ENCODE assay signal across 8 cellular contexts in genomic region chr17:44070455-44071197, GRCh38.
DNase-seq lines count a peak whose midpoint lies in the region; ATAC-seq and TF ChIP-seq lines count a peak whose summit lies in the region.

A gene with protein sequence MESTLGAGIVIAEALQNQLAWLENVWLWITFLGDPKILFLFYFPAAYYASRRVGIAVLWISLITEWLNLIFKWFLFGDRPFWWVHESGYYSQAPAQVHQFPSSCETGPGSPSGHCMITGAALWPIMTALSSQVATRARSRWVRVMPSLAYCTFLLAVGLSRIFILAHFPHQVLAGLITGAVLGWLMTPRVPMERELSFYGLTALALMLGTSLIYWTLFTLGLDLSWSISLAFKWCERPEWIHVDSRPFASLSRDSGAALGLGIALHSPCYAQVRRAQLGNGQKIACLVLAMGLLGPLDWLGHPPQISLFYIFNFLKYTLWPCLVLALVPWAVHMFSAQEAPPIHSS (plus strand): TSS chr17:44070735. CDS start chr17:44070966, 231 bp downstream.

- peak; percentile 66 for ATAC-seq in HG03439 (IDR thresholded peaks at IDR 0.05; ENCODE audit: unreplicated experiment)

- DNase-seq in Ammon's horn (ENCODE audit: low spot score) (peak; percentile 96), NCI-H524 (lab: John Stamatoyannopoulos, UW) (peak; percentile 99 to 100), cortex of kidney (lab: John Stamatoyannopoulos, UW) (peak; percentile 55), left kidney (ENCODE audit: low read depth, low spot score) (peak; percentile 100)
- peak; percentile 92 for DNase-seq in activated CD4-positive, alpha-beta T cell treated with anti-CD3 and anti-CD28 coated beads for 48 hours
- peak; percentile 84 to 92 for DNase-seq in stimulated activated CD4-positive, alpha-beta T cell treated with anti-CD3 and anti-CD28 coated beads, Interleukin-2, amount 100 ng/mL, for 24 hours

- peak; percentile 84 for TF ChIP-seq POLR2A in GM19099 (IDR thresholded peaks at IDR 0.05; ENCODE audit: extremely low read depth, insufficient read length, low read depth)

Comparison
In these comparisons a context has a peak if more than half of its experiments do, and no peak if none do; other contexts are left out.
1. Peak in every context shown above with its lines: DNase-seq and ATAC-seq.